In the genomic region with DNA sequence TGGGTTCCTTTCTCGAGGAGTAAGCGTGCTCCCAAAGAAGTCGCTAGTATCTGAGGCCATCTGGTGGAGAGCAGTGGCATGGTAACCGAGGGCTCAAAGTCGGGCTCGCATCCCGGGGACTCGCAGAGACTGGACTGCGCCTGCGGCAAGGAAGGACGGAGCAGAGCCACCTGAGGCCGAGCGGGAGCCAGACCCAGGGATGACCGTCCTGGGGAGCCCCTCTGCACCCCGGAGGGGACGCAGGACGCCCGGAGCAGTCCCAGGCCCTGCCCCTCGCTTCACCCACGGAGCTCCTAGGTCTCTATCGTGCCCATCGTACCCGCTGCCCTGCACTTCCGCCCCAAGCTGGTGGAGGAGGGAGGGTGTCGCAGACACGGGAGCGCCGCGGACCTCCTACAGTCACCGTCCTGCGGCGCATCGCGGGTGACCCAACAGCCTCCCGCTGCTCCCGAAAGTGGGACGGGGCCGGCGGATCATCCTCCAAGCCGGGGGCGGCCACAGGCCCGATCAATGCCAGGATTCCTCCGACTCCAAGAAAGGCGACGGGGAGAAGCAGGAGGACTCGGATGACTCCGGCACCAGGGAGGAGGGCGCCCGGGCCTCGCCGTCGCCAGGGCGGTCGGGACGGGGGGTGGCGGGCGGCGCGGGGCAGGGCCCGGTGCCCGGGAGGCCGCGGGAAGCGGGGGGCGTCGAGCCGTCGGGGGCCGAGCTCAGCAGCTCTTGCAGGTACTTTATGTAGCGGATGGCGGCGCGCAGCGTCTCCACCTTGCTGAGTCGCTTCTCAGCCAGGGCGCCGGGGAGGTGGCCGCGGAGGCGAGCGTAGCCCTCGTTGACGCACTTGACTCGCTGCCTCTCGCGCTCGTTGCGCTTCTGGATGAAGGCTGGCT, we compare ENCODE assay signal across 1 cellular context.
TF ChIP-seq lines count a peak whose summit lies in the region.

No MANE protein-coding gene starts in this region.

TF ChIP-seq in endothelial cell of umbilical vein, 7 proteins besides CTCF, POLR2A, EP300 and RAD21:
- TF ChIP-seq FOS (IDR thresholded peaks at IDR 0.05; ENCODE audit: borderline replicate concordance, insufficient read depth, low read length) (no peak), EZH2 (IDR thresholded peaks at IDR 0.05; ENCODE audit: borderline replicate concordance, low read depth, low read length, severe bottlenecking) (peak; percentile 98)
